Comparison of ENCODE assay signal across 1 cellular context in the genomic region with DNA sequence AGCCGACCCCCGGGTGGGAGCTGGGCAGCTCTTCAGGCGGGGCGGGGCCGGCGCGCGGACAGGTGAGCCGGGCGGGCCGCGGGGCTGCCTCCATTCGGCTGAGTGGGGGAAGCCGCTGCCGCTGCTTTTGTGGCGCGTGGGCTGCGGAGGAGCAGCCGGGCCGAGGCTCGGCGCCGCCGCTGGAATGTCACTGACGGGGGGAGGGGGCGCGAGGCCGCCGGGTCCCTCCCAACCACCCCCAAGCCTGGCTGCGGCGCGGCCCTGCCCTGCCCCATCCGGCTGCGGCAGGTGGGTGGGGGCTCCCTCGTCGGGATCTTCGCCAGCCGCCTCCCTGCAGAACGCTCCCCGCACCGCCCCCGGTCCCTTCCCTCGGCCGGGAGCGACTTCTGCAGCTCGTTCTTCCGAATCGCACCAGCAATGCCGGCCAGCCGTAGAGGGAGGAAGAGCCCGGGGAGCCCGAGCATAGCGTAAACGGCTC.
TF ChIP-seq lines count a peak whose summit lies in the region.

No MANE protein-coding gene starts in this region.

TF ChIP-seq in WTC11, 78 proteins besides CTCF, POLR2A, EP300 and RAD21 (continued from another document):
- TF ChIP-seq, protein P1, sequence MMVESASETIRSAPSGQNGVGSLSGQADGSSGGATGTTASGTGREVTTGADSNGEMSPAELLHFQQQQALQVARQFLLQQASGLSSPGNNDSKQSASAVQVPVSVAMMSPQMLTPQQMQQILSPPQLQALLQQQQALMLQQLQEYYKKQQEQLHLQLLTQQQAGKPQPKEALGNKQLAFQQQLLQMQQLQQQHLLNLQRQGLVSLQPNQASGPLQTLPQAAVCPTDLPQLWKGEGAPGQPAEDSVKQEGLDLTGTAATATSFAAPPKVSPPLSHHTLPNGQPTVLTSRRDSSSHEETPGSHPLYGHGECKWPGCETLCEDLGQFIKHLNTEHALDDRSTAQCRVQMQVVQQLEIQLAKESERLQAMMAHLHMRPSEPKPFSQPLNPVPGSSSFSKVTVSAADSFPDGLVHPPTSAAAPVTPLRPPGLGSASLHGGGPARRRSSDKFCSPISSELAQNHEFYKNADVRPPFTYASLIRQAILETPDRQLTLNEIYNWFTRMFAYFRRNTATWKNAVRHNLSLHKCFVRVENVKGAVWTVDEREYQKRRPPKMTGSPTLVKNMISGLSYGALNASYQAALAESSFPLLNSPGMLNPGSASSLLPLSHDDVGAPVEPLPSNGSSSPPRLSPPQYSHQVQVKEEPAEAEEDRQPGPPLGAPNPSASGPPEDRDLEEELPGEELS (CRISPR knock-in tag; IDR thresholded peaks at IDR 0.05): 0 out of 2 replicates have a peak, but pooled peaks have one; percentile 35
- TF ChIP-seq TEAD1 (CRISPR knock-in tag; IDR thresholded peaks at IDR 0.05) (peak; percentile 51; the same call in 1 of the 2 replicates), SP1 (CRISPR knock-in tag; conservative IDR thresholded peaks at IDR 0.05) (no peak; the same call in 1 of the 2 replicates), EMX1 (CRISPR knock-in tag; IDR thresholded peaks at IDR 0.05) (no peak), HMGA2 (CRISPR knock-in tag; IDR thresholded peaks at IDR 0.05) (no peak), NR1H2 (CRISPR knock-in tag; IDR thresholded peaks at IDR 0.05) (no peak), ZNF423 (CRISPR knock-in tag; IDR thresholded peaks at IDR 0.05) (no peak), CREM (CRISPR knock-in tag; IDR thresholded peaks at IDR 0.05) (0 out of 2 replicates have a peak, but pooled peaks have one; percentile 25), CREB1 (CRISPR knock-in tag; IDR thresholded peaks at IDR 0.05) (no peak), ZNF416 (CRISPR knock-in tag; IDR thresholded peaks at IDR 0.05) (no peak), ZNF396 (CRISPR knock-in tag; IDR thresholded peaks at IDR 0.05; ENCODE audit: borderline replicate concordance) (no peak), MYBL2 (CRISPR knock-in tag; IDR thresholded peaks at IDR 0.05) (0 out of 2 replicates have a peak, but pooled peaks have one; percentile 51), NFE2L1 (CRISPR knock-in tag; IDR thresholded peaks at IDR 0.05) (0 out of 2 replicates have a peak, but pooled peaks have one; percentile 54), SMAD4 (CRISPR knock-in tag; IDR thresholded peaks at IDR 0.05) (no peak), NR2C2 (CRISPR knock-in tag; IDR thresholded peaks at IDR 0.05) (no peak), FOXJ3 (CRISPR knock-in tag; IDR thresholded peaks at IDR 0.05; ENCODE audit: borderline replicate concordance) (no peak), ZNF263 (CRISPR knock-in tag; IDR thresholded peaks at IDR 0.05; ENCODE audit: low read depth) (peak; percentile 10; the same call in 1 of the 2 replicates), NR3C1 (CRISPR knock-in tag; conservative IDR thresholded peaks at IDR 0.05; ENCODE audit: low read depth) (0 out of 2 replicates have a peak, but pooled peaks have one; percentile 14)
- TF ChIP-seq, protein P2, sequence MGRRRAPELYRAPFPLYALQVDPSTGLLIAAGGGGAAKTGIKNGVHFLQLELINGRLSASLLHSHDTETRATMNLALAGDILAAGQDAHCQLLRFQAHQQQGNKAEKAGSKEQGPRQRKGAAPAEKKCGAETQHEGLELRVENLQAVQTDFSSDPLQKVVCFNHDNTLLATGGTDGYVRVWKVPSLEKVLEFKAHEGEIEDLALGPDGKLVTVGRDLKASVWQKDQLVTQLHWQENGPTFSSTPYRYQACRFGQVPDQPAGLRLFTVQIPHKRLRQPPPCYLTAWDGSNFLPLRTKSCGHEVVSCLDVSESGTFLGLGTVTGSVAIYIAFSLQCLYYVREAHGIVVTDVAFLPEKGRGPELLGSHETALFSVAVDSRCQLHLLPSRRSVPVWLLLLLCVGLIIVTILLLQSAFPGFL (CRISPR knock-in tag; IDR thresholded peaks at IDR 0.05; ENCODE audit: borderline replicate concordance): no peak
- TF ChIP-seq, protein P3, sequence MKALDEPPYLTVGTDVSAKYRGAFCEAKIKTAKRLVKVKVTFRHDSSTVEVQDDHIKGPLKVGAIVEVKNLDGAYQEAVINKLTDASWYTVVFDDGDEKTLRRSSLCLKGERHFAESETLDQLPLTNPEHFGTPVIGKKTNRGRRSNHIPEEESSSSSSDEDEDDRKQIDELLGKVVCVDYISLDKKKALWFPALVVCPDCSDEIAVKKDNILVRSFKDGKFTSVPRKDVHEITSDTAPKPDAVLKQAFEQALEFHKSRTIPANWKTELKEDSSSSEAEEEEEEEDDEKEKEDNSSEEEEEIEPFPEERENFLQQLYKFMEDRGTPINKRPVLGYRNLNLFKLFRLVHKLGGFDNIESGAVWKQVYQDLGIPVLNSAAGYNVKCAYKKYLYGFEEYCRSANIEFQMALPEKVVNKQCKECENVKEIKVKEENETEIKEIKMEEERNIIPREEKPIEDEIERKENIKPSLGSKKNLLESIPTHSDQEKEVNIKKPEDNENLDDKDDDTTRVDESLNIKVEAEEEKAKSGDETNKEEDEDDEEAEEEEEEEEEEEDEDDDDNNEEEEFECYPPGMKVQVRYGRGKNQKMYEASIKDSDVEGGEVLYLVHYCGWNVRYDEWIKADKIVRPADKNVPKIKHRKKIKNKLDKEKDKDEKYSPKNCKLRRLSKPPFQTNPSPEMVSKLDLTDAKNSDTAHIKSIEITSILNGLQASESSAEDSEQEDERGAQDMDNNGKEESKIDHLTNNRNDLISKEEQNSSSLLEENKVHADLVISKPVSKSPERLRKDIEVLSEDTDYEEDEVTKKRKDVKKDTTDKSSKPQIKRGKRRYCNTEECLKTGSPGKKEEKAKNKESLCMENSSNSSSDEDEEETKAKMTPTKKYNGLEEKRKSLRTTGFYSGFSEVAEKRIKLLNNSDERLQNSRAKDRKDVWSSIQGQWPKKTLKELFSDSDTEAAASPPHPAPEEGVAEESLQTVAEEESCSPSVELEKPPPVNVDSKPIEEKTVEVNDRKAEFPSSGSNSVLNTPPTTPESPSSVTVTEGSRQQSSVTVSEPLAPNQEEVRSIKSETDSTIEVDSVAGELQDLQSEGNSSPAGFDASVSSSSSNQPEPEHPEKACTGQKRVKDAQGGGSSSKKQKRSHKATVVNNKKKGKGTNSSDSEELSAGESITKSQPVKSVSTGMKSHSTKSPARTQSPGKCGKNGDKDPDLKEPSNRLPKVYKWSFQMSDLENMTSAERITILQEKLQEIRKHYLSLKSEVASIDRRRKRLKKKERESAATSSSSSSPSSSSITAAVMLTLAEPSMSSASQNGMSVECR (CRISPR knock-in tag; IDR thresholded peaks at IDR 0.05; ENCODE audit: borderline replicate concordance): peak; percentile 75; the same call in 1 of the 2 replicates
- TF ChIP-seq, protein P4, sequence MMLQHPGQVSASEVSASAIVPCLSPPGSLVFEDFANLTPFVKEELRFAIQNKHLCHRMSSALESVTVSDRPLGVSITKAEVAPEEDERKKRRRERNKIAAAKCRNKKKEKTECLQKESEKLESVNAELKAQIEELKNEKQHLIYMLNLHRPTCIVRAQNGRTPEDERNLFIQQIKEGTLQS (CRISPR knock-in tag; conservative IDR thresholded peaks at IDR 0.05): no peak
- TF ChIP-seq, protein P5, sequence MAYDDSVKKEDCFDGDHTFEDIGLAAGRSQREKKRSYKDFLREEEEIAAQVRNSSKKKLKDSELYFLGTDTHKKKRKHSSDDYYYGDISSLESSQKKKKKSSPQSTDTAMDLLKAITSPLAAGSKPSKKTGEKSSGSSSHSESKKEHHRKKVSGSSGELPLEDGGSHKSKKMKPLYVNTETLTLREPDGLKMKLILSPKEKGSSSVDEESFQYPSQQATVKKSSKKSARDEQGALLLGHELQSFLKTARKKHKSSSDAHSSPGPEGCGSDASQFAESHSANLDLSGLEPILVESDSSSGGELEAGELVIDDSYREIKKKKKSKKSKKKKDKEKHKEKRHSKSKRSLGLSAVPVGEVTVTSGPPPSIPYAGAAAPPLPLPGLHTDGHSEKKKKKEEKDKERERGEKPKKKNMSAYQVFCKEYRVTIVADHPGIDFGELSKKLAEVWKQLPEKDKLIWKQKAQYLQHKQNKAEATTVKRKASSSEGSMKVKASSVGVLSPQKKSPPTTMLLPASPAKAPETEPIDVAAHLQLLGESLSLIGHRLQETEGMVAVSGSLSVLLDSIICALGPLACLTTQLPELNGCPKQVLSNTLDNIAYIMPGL (CRISPR knock-in tag; IDR thresholded peaks at IDR 0.05): peak; percentile 83
- TF ChIP-seq, protein P6, sequence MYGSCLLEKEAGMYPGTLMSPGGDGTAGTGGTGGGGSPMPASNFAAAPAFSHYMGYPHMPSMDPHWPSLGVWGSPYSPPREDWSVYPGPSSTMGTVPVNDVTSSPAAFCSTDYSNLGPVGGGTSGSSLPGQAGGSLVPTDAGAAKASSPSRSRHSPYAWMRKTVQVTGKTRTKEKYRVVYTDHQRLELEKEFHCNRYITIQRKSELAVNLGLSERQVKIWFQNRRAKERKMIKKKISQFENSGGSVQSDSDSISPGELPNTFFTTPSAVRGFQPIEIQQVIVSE (CRISPR knock-in tag; IDR thresholded peaks at IDR 0.05; ENCODE audit: borderline replicate concordance): no peak
- TF ChIP-seq, protein P7, sequence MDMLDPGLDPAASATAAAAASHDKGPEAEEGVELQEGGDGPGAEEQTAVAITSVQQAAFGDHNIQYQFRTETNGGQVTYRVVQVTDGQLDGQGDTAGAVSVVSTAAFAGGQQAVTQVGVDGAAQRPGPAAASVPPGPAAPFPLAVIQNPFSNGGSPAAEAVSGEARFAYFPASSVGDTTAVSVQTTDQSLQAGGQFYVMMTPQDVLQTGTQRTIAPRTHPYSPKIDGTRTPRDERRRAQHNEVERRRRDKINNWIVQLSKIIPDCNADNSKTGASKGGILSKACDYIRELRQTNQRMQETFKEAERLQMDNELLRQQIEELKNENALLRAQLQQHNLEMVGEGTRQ (CRISPR knock-in tag; IDR thresholded peaks at IDR 0.05): 0 out of 2 replicates have a peak, but pooled peaks have one; percentile 22
- TF ChIP-seq, protein P8, sequence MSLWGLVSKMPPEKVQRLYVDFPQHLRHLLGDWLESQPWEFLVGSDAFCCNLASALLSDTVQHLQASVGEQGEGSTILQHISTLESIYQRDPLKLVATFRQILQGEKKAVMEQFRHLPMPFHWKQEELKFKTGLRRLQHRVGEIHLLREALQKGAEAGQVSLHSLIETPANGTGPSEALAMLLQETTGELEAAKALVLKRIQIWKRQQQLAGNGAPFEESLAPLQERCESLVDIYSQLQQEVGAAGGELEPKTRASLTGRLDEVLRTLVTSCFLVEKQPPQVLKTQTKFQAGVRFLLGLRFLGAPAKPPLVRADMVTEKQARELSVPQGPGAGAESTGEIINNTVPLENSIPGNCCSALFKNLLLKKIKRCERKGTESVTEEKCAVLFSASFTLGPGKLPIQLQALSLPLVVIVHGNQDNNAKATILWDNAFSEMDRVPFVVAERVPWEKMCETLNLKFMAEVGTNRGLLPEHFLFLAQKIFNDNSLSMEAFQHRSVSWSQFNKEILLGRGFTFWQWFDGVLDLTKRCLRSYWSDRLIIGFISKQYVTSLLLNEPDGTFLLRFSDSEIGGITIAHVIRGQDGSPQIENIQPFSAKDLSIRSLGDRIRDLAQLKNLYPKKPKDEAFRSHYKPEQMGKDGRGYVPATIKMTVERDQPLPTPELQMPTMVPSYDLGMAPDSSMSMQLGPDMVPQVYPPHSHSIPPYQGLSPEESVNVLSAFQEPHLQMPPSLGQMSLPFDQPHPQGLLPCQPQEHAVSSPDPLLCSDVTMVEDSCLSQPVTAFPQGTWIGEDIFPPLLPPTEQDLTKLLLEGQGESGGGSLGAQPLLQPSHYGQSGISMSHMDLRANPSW (CRISPR knock-in tag; conservative IDR thresholded peaks at IDR 0.05; ENCODE audit: low read depth): no peak; the same call in 1 of the 2 replicates
- TF ChIP-seq, protein P9, sequence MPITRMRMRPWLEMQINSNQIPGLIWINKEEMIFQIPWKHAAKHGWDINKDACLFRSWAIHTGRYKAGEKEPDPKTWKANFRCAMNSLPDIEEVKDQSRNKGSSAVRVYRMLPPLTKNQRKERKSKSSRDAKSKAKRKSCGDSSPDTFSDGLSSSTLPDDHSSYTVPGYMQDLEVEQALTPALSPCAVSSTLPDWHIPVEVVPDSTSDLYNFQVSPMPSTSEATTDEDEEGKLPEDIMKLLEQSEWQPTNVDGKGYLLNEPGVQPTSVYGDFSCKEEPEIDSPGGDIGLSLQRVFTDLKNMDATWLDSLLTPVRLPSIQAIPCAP (CRISPR knock-in tag; IDR thresholded peaks at IDR 0.05): 0 out of 2 replicates have a peak, but pooled peaks have one; percentile 35
- TF ChIP-seq, protein P10, sequence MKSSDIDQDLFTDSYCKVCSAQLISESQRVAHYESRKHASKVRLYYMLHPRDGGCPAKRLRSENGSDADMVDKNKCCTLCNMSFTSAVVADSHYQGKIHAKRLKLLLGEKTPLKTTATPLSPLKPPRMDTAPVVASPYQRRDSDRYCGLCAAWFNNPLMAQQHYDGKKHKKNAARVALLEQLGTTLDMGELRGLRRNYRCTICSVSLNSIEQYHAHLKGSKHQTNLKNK (CRISPR knock-in tag; IDR thresholded peaks at IDR 0.05): no peak
- TF ChIP-seq, protein P11, sequence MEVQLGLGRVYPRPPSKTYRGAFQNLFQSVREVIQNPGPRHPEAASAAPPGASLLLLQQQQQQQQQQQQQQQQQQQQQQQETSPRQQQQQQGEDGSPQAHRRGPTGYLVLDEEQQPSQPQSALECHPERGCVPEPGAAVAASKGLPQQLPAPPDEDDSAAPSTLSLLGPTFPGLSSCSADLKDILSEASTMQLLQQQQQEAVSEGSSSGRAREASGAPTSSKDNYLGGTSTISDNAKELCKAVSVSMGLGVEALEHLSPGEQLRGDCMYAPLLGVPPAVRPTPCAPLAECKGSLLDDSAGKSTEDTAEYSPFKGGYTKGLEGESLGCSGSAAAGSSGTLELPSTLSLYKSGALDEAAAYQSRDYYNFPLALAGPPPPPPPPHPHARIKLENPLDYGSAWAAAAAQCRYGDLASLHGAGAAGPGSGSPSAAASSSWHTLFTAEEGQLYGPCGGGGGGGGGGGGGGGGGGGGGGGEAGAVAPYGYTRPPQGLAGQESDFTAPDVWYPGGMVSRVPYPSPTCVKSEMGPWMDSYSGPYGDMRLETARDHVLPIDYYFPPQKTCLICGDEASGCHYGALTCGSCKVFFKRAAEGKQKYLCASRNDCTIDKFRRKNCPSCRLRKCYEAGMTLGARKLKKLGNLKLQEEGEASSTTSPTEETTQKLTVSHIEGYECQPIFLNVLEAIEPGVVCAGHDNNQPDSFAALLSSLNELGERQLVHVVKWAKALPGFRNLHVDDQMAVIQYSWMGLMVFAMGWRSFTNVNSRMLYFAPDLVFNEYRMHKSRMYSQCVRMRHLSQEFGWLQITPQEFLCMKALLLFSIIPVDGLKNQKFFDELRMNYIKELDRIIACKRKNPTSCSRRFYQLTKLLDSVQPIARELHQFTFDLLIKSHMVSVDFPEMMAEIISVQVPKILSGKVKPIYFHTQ (CRISPR knock-in tag; IDR thresholded peaks at IDR 0.05): no peak
